In genomic region chr19:53365134-53365898, GRCh38 we compare ENCODE assay signal across 8 cellular contexts. TPM values are rescaled to one million over a fixed set of nuclear protein-coding genes. Genes with fewer than 3 reads are reported as not detected.
DNase-seq lines count a peak whose midpoint lies in the region; ATAC-seq and TF ChIP-seq lines count a peak whose summit lies in the region.

Gene ZNF525, plus strand, starts transcription at chr19:53365705. Its CDS starts 6,577 bp downstream, at chr19:53372282.

- TF ChIP-seq CTCF in GM12865 (IDR thresholded peaks at IDR 0.05; ENCODE audit: insufficient read depth, low read depth, low read length, missing control alignments), result peak; percentile 36

- DNase-seq in GM12865 (ENCODE audit: low read depth) (peak; percentile 95), NCI-H1436 (lab: John Stamatoyannopoulos, UW) (peak; percentile 96), T-helper 17 cell (peak; percentile 94 to 96 (median 95)), anterior cingulate cortex (lab: John Stamatoyannopoulos, UW) (peak in 57 of 58 donors; percentile 9 to 89 (median 74)), hepatic stellate cell (ENCODE audit: low spot score) (peak; percentile 78), renal cortical epithelial cell (ENCODE audit: low read depth) (peak; percentile 69), aorta (peak; percentile 95 to 97)

- peak; percentile 97 for ATAC-seq in HG02642 (IDR thresholded peaks at IDR 0.05; ENCODE audit: poor library complexity, unreplicated experiment)
- ATAC-seq in T-helper 17 cell, result peak; percentile 100
- peak; percentile 100 for ATAC-seq in aorta (ENCODE audit: low FRiP score)

- H3K36me3 Mint-ChIP-seq in T-helper 17 cell (ENCODE audit: low read depth), result no peaks in the 10 kb centered on the region

- peaks cover 13% of the 10 kb centered on the region for H3K4me1 Mint-ChIP-seq in T-helper 17 cell

- peak within 1 kb of the TSS; percentile 91 for H3K4me3 Mint-ChIP-seq in T-helper 17 cell

- H3K27me3 Mint-ChIP-seq in T-helper 17 cell, result no peaks in the 10 kb centered on the region

- 1% methylated on average over 40 to 45 of the region's 45 CpGs for WGBS in aorta, 2 donors

- H3K4me1 ChIP-seq in aorta (ENCODE audit: control insufficient read depth in 1 of 2, insufficient read depth in 2 of 2, low read length in 2 of 2), result no peaks in the 10 kb centered on the region

- no peaks in the 10 kb centered on the region for H3K36me3 ChIP-seq in aorta (ENCODE audit: control insufficient read depth in 1 of 2, insufficient read depth in 2 of 2, low read length in 1 of 2)

- H3K27ac ChIP-seq in aorta (ENCODE audit: low read depth in 1 of 2, low read length in 2 of 2), result peak within 1 kb of the TSS in 1 of 2 donors; percentile 43

- no peaks in the 10 kb centered on the region for H3K9me3 ChIP-seq in T-helper 17 cell (ENCODE audit: control insufficient read depth, low read length, poor library complexity, severe bottlenecking)
- no peaks in the 10 kb centered on the region for H3K9me3 ChIP-seq in aorta (ENCODE audit: control insufficient read depth, low read length)

- no peaks in the 10 kb centered on the region for H3K27me3 ChIP-seq in aorta (ENCODE audit: control insufficient read depth in 1 of 2, insufficient read depth in 2 of 2, low read length in 1 of 2)

- peak within 1 kb of the TSS; percentile 89 for H3K27ac Mint-ChIP-seq in T-helper 17 cell

- H3K4me3 ChIP-seq in GM12865 (ENCODE audit: low read depth, low read length) (peak within 1 kb of the TSS; percentile 60), aorta (ENCODE audit: low read length in 2 of 2) (peak within 1 kb of the TSS; percentile 52 to 62)

- intact Hi-C loops in aorta (cut with DNase I), result loop anchor here (5.0 to 10.0 kb wide), 2 partner anchors 168 to 171 kb away; partner anchors contain the start of gene ZNF665 (in 1 of the 2)

RNA-seq across cellular contexts. Expression of gene ZNF525, which starts in this region (rescaled TPM):
- total RNA-seq in T-helper 17 cell (10 to 100 TPM; 11.1 to 14.3 TPM), renal cortical epithelial cell (10.2 and 15.3 TPM in 2 replicates), aorta (10 to 100 TPM; 12.0 to 14.8 TPM)
- polyA plus RNA-seq in aorta, result 10 to 100 TPM in 1 of 2 donors, 1 to 10 TPM in 1; 8.4 to 16.3 TPM
